Comparison of ENCODE assay signal across 8 cellular contexts in the genomic region with DNA sequence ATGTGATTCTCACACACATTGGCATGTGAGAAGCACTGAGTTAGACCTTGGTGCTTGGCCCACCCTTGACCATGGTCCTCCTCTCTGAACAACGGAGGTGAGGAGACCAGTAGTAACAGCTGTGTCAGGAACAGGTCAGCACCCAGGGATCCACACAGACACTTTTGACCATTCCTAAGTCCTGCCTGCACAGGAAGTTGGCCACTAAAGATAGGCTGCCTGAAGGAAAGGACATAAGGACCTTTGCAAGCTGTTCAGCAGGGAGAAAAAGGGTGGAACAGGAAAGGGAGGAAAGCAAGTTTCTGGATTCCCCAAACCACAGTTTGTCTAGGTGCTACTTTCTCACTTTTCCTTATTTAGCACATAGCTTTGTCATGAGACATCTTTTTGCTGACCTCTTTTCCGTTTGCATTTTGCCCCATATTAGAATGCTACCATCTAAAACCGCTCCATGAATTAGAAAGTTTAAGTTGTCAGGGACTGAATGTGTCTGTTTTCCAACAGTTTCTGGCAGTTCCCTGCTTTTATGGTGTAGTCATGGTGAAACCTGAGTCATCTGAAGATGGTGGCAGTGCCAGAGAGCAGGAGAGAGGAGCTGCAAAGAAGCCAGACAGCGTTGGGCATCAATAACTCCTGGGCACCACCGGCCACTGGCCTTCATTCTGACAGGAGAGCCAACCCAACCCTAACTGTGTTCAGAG. TPM values are rescaled to one million over a fixed set of nuclear protein-coding genes. Genes with fewer than 3 reads are reported as not detected.
DNase-seq lines count a peak whose midpoint lies in the region; ATAC-seq and TF ChIP-seq lines count a peak whose summit lies in the region.

No MANE protein-coding gene starts in this region.

- H3K4me3 Mint-ChIP-seq in naive B cell, result peak overlapping the region in 7 of 8 donors; percentile 69 to 92 (median 83)

- peaks cover 40 to 70% (median 49%) of the 10 kb centered on the region in 3 donors for H3K27me3 Mint-ChIP-seq in naive B cell

- H3K4me1 Mint-ChIP-seq in naive B cell, result peaks cover 13 to 25% (median 17%) of the 10 kb centered on the region in 3 donors

- H3K27ac Mint-ChIP-seq in naive B cell, result no peak overlapping the region

- peak overlapping the region; percentile 79 for H3K4me3 ChIP-seq in coronary artery

- DNase-seq in Ammon's horn (ENCODE audit: low spot score) (peak; percentile 60), NCI-H460 (ENCODE audit: extremely low read depth, low read depth) (peak; percentile 38), coronary artery (ENCODE audit: low spot score) (no peak), naive B cell (no peak), T-helper 9 cell (no peak), DMS153 (lab: John Stamatoyannopoulos, UW) (no peak)

- peaks cover 0 to 4% of the 10 kb centered on the region in 2 donors for H3K36me3 Mint-ChIP-seq in naive B cell

- TF ChIP-seq CTCF in coronary artery (IDR thresholded peaks at IDR 0.05), result no peak

- no peak overlapping the region for H3K27ac ChIP-seq in coronary artery

- H3K9me3 Mint-ChIP-seq in naive B cell, result peaks cover 0 to 6% (median 2%) of the 10 kb centered on the region in 7 donors

- ATAC-seq in naive B cell (ENCODE audit: low read depth in 2 of 2) (no peak), HG03442 (IDR thresholded peaks at IDR 0.05; ENCODE audit: unreplicated experiment) (no peak), GM18870 (IDR thresholded peaks at IDR 0.05; ENCODE audit: unreplicated experiment) (no peak)

RNA-seq across cellular contexts. Expression of a gene that starts 1.1 kb away (rescaled TPM):
- 36.3 and 43.6 TPM in 2 replicates for total RNA-seq in NCI-H460 (2014; rRNA removed; shearing (Covaris generic))
- polyA plus RNA-seq in NCI-H460 (2014; cell fraction: nucleus; rRNA removed), result 16.7 and 28.3 TPM in 2 replicates
- polyA plus RNA-seq in naive B cell (ENCODE audit: low read depth in 6 of 6), result under 1 TPM in 1 of 6 donors, not detected in 5; 0.07 TPM

RNA-seq across cellular contexts. Expression of a gene that starts 41.1 kb away (rescaled TPM):
- 9.4 and 11.7 TPM in 2 replicates for total RNA-seq in NCI-H460 (2014; rRNA removed; shearing (Covaris generic))
- 5.1 and 7.0 TPM in 2 replicates for polyA plus RNA-seq in NCI-H460 (2014; cell fraction: nucleus; rRNA removed)
- polyA plus RNA-seq in naive B cell (ENCODE audit: low read depth in 6 of 6), result 1 to 10 TPM in 5 of 6 donors, under 1 TPM in 1; 0.40 to 6.0 (median 5.6) TPM

Comparison
In these comparisons a context has a peak if more than half of its experiments do, and no peak if none do; other contexts are left out.
1. DNase-seq: peak in Ammon's horn (single experiment) and NCI-H460 (single experiment); none in coronary artery (single experiment), naive B cell (single experiment), T-helper 9 cell (single experiment) and DMS153 (single experiment).